Comparison of ENCODE assay signal across 2 cellular contexts in the genomic region with DNA sequence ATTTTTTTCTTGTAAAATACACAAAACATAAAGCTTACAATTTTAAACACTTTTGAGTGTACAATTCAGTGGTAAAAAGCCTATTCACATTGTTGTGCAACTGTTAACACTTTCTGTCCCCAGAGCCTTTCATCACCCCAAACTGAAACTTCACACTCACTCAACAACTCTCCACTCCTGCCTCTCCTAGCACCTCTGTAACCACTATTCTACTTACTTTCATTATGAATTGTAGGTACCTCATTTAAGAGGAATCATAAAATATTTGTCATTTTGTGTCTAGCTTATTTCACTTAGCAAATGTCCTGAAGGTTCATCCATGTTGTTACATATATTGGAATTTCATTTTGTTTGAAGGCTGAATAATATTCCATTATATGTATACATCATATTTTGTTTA.
TF ChIP-seq lines count a peak whose summit lies in the region.

No MANE protein-coding gene starts in this region.

TF ChIP-seq in GM23338, 12 proteins besides CTCF, POLR2A, EP300 and RAD21:
- TF ChIP-seq ZNF331 (CRISPR knock-in tag; IDR thresholded peaks at IDR 0.05; ENCODE audit: low read depth) (no peak), JUNB (IDR thresholded peaks at IDR 0.05; ENCODE audit: unreplicated experiment) (no peak), EZH2 (IDR thresholded peaks at IDR 0.05; ENCODE audit: low read depth, unreplicated experiment) (no peak), CREB1 (CRISPR knock-in tag; IDR thresholded peaks at IDR 0.05; ENCODE audit: low read depth) (no peak)
- TF ChIP-seq, protein P1, sequence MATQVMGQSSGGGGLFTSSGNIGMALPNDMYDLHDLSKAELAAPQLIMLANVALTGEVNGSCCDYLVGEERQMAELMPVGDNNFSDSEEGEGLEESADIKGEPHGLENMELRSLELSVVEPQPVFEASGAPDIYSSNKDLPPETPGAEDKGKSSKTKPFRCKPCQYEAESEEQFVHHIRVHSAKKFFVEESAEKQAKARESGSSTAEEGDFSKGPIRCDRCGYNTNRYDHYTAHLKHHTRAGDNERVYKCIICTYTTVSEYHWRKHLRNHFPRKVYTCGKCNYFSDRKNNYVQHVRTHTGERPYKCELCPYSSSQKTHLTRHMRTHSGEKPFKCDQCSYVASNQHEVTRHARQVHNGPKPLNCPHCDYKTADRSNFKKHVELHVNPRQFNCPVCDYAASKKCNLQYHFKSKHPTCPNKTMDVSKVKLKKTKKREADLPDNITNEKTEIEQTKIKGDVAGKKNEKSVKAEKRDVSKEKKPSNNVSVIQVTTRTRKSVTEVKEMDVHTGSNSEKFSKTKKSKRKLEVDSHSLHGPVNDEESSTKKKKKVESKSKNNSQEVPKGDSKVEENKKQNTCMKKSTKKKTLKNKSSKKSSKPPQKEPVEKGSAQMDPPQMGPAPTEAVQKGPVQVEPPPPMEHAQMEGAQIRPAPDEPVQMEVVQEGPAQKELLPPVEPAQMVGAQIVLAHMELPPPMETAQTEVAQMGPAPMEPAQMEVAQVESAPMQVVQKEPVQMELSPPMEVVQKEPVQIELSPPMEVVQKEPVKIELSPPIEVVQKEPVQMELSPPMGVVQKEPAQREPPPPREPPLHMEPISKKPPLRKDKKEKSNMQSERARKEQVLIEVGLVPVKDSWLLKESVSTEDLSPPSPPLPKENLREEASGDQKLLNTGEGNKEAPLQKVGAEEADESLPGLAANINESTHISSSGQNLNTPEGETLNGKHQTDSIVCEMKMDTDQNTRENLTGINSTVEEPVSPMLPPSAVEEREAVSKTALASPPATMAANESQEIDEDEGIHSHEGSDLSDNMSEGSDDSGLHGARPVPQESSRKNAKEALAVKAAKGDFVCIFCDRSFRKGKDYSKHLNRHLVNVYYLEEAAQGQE (IDR thresholded peaks at IDR 0.05; ENCODE audit: unreplicated experiment), result no peak
- TF ChIP-seq, protein P2, sequence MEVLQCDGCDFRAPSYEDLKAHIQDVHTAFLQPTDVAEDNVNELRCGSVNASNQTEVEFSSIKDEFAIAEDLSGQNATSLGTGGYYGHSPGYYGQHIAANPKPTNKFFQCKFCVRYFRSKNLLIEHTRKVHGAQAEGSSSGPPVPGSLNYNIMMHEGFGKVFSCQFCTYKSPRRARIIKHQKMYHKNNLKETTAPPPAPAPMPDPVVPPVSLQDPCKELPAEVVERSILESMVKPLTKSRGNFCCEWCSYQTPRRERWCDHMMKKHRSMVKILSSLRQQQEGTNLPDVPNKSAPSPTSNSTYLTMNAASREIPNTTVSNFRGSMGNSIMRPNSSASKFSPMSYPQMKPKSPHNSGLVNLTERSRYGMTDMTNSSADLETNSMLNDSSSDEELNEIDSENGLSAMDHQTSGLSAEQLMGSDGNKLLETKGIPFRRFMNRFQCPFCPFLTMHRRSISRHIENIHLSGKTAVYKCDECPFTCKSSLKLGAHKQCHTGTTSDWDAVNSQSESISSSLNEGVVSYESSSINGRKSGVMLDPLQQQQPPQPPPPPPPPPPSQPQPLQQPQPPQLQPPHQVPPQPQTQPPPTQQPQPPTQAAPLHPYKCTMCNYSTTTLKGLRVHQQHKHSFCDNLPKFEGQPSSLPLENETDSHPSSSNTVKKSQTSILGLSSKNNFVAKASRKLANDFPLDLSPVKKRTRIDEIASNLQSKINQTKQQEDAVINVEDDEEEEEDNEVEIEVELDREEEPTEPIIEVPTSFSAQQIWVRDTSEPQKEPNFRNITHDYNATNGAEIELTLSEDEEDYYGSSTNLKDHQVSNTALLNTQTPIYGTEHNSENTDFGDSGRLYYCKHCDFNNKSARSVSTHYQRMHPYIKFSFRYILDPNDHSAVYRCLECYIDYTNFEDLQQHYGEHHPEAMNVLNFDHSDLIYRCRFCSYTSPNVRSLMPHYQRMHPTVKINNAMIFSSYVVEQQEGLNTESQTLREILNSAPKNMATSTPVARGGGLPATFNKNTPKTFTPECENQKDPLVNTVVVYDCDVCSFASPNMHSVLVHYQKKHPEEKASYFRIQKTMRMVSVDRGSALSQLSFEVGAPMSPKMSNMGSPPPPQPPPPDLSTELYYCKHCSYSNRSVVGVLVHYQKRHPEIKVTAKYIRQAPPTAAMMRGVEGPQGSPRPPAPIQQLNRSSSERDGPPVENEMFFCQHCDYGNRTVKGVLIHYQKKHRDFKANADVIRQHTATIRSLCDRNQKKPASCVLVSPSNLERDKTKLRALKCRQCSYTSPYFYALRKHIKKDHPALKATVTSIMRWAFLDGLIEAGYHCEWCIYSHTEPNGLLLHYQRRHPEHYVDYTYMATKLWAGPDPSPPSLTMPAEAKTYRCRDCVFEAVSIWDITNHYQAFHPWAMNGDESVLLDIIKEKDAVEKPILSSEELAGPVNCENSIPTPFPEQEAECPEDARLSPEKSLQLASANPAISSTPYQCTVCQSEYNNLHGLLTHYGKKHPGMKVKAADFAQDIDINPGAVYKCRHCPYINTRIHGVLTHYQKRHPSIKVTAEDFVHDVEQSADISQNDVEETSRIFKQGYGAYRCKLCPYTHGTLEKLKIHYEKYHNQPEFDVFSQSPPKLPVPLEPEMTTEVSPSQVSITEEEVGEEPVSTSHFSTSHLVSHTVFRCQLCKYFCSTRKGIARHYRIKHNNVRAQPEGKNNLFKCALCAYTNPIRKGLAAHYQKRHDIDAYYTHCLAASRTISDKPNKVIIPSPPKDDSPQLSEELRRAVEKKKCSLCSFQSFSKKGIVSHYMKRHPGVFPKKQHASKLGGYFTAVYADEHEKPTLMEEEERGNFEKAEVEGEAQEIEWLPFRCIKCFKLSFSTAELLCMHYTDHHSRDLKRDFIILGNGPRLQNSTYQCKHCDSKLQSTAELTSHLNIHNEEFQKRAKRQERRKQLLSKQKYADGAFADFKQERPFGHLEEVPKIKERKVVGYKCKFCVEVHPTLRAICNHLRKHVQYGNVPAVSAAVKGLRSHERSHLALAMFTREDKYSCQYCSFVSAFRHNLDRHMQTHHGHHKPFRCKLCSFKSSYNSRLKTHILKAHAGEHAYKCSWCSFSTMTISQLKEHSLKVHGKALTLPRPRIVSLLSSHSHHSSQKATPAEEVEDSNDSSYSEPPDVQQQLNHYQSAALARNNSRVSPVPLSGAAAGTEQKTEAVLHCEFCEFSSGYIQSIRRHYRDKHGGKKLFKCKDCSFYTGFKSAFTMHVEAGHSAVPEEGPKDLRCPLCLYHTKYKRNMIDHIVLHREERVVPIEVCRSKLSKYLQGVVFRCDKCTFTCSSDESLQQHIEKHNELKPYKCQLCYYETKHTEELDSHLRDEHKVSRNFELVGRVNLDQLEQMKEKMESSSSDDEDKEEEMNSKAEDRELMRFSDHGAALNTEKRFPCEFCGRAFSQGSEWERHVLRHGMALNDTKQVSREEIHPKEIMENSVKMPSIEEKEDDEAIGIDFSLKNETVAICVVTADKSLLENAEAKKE (CRISPR knock-in tag; IDR thresholded peaks at IDR 0.05), result no peak

TF ChIP-seq in HepG2, 621 proteins besides CTCF, POLR2A, EP300 and RAD21:
- TF ChIP-seq ZNF7 (CRISPR knock-in tag; IDR thresholded peaks at IDR 0.05) (no peak), NCOA5 (CRISPR knock-in tag; IDR thresholded peaks at IDR 0.05) (no peak), CREB1 (IDR thresholded peaks at IDR 0.05) (no peak), CREB1 (CRISPR knock-in tag; IDR thresholded peaks at IDR 0.05) (no peak), PRDM4 (CRISPR knock-in tag; IDR thresholded peaks at IDR 0.05; ENCODE audit: borderline replicate concordance) (no peak)
- TF ChIP-seq, protein P3, sequence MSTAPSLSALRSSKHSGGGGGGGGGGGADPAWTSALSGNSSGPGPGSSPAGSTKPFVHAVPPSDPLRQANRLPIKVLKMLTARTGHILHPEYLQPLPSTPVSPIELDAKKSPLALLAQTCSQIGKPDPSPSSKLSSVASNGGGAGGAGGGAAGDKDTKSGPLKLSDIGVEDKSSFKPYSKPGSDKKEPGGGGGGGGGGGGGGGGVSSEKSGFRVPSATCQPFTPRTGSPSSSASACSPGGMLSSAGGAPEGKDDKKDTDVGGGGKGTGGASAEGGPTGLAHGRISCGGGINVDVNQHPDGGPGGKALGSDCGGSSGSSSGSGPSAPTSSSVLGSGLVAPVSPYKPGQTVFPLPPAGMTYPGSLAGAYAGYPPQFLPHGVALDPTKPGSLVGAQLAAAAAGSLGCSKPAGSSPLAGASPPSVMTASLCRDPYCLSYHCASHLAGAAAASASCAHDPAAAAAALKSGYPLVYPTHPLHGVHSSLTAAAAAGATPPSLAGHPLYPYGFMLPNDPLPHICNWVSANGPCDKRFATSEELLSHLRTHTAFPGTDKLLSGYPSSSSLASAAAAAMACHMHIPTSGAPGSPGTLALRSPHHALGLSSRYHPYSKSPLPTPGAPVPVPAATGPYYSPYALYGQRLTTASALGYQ (CRISPR knock-in tag; IDR thresholded peaks at IDR 0.05), result no peak
- TF ChIP-seq, protein P4, sequence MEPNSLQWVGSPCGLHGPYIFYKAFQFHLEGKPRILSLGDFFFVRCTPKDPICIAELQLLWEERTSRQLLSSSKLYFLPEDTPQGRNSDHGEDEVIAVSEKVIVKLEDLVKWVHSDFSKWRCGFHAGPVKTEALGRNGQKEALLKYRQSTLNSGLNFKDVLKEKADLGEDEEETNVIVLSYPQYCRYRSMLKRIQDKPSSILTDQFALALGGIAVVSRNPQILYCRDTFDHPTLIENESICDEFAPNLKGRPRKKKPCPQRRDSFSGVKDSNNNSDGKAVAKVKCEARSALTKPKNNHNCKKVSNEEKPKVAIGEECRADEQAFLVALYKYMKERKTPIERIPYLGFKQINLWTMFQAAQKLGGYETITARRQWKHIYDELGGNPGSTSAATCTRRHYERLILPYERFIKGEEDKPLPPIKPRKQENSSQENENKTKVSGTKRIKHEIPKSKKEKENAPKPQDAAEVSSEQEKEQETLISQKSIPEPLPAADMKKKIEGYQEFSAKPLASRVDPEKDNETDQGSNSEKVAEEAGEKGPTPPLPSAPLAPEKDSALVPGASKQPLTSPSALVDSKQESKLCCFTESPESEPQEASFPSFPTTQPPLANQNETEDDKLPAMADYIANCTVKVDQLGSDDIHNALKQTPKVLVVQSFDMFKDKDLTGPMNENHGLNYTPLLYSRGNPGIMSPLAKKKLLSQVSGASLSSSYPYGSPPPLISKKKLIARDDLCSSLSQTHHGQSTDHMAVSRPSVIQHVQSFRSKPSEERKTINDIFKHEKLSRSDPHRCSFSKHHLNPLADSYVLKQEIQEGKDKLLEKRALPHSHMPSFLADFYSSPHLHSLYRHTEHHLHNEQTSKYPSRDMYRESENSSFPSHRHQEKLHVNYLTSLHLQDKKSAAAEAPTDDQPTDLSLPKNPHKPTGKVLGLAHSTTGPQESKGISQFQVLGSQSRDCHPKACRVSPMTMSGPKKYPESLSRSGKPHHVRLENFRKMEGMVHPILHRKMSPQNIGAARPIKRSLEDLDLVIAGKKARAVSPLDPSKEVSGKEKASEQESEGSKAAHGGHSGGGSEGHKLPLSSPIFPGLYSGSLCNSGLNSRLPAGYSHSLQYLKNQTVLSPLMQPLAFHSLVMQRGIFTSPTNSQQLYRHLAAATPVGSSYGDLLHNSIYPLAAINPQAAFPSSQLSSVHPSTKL (CRISPR knock-in tag; IDR thresholded peaks at IDR 0.05), result no peak
- TF ChIP-seq, protein P5, sequence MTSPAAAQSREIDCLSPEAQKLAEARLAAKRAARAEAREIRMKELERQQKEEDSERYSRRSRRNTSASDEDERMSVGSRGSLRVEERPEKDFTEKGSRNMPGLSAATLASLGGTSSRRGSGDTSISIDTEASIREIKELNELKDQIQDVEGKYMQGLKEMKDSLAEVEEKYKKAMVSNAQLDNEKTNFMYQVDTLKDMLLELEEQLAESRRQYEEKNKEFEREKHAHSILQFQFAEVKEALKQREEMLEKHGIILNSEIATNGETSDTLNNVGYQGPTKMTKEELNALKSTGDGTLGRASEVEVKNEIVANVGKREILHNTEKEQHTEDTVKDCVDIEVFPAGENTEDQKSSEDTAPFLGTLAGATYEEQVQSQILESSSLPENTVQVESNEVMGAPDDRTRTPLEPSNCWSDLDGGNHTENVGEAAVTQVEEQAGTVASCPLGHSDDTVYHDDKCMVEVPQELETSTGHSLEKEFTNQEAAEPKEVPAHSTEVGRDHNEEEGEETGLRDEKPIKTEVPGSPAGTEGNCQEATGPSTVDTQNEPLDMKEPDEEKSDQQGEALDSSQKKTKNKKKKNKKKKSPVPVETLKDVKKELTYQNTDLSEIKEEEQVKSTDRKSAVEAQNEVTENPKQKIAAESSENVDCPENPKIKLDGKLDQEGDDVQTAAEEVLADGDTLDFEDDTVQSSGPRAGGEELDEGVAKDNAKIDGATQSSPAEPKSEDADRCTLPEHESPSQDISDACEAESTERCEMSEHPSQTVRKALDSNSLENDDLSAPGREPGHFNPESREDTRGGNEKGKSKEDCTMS (CRISPR knock-in tag; conservative IDR thresholded peaks at IDR 0.05), result no peak
